9 cellular contexts compared by ENCODE assay signal in genomic region chr13:24264976-24265375, GRCh38. TPM values are rescaled to one million over a fixed set of nuclear protein-coding genes. Genes with fewer than 3 reads are reported as not detected.
DNase-seq lines count a peak whose midpoint lies in the region; ATAC-seq lines count a peak whose summit lies in the region.
"Had no signal": no experiment of that assay in that cellular context is flagged by ENCODE, and none has a peak within 500 bp of the region (broad histone marks: within the 10 kb centered on the region; RNA-seq: fewer than 3 reads in every experiment).

No MANE protein-coding gene starts in this region.

- H3K4me2 ChIP-seq in mesendoderm (ENCODE audit: low read length), result no peak overlapping the region

- peak; percentile 83 for ATAC-seq in GM19023 (IDR thresholded peaks at IDR 0.05; ENCODE audit: unreplicated experiment)

- H4K5ac ChIP-seq in mesendoderm (ENCODE audit: low read length), result no peak overlapping the region

- peak overlapping the region; percentile 98 for H3K27ac Mint-ChIP-seq in activated naive CD8-positive, alpha-beta T cell
- H3K27ac Mint-ChIP-seq: dendritic cell treated with granulocyte-macrophage colony-stimulating factor and Interleukin-4, amounts not matched to agents 40 ng/mL and 50 ng/mL, for 4 days had no signal

- no peak overlapping the region for H3K18ac ChIP-seq in mesendoderm (ENCODE audit: low read length)

- no peaks in the 10 kb centered on the region for H3K9me3 Mint-ChIP-seq in activated naive CD8-positive, alpha-beta T cell (ENCODE audit: low read depth)
- H3K9me3 Mint-ChIP-seq: dendritic cell treated with granulocyte-macrophage colony-stimulating factor and Interleukin-4, amounts not matched to agents 40 ng/mL and 50 ng/mL, for 4 days had no signal

- no peak overlapping the region for H2BK5ac ChIP-seq in mesendoderm (ENCODE audit: low read length)

- H3K9ac ChIP-seq in mesendoderm (ENCODE audit: low read length), result no peak overlapping the region

- no peak overlapping the region for H4K8ac ChIP-seq in mesendoderm (ENCODE audit: low read depth, low read length)

- H3K27ac ChIP-seq in mesendoderm (ENCODE audit: low read depth, low read length), result no peak overlapping the region

- WGBS in mesendoderm (ENCODE audit: extremely low coverage, insufficient coverage, low lambda C conversion rate), result no CpG with 5 or more reads among the region's 8 CpGs

- H3K4me3 Mint-ChIP-seq in activated naive CD8-positive, alpha-beta T cell, result peak overlapping the region; percentile 78
- H3K4me3 Mint-ChIP-seq: dendritic cell treated with granulocyte-macrophage colony-stimulating factor and Interleukin-4, amounts not matched to agents 40 ng/mL and 50 ng/mL, for 4 days had no signal

- H2BK15ac ChIP-seq in mesendoderm (replicated peaks; ENCODE audit: low read depth), result no peak overlapping the region

- H3K27me3 ChIP-seq in mesendoderm (ENCODE audit: insufficient read depth, low read length, poor library complexity) (no peaks in the 10 kb centered on the region), MG63 (no peaks in the 10 kb centered on the region)

- no peak overlapping the region for H3K4ac ChIP-seq in mesendoderm (ENCODE audit: low read depth, low read length)

- H3K4me3 ChIP-seq in mesendoderm (ENCODE audit: low read length), result no peak overlapping the region
- no peak overlapping the region for H3K4me3 ChIP-seq in MG63

- H3K36me3 Mint-ChIP-seq in activated naive CD8-positive, alpha-beta T cell, result peaks cover 13% of the 10 kb centered on the region

- H3K36me3 ChIP-seq in mesendoderm (ENCODE audit: control insufficient read depth, insufficient read depth, low read length) (no peaks in the 10 kb centered on the region), MG63 (no peaks in the 10 kb centered on the region)

- no peak overlapping the region for H3K23ac ChIP-seq in mesendoderm (ENCODE audit: low read length)

- peaks cover 95% of the 10 kb centered on the region for H3K4me1 Mint-ChIP-seq in activated naive CD8-positive, alpha-beta T cell (ENCODE audit: low read depth)

- no peaks in the 10 kb centered on the region for H3K9me3 ChIP-seq in MG63

- H2AK5ac ChIP-seq in mesendoderm (ENCODE audit: low read length), result no peak overlapping the region

- peaks cover 1% of the 10 kb centered on the region for H3K79me2 ChIP-seq in mesendoderm (ENCODE audit: control insufficient read depth, insufficient read depth, low read length)

- no peak overlapping the region for H3K56ac ChIP-seq in mesendoderm (ENCODE audit: low read length)

- no peaks in the 10 kb centered on the region for H3K4me1 ChIP-seq in mesendoderm (ENCODE audit: control insufficient read depth, low read depth, low read length)

- H3K27me3 Mint-ChIP-seq in activated naive CD8-positive, alpha-beta T cell, result no peaks in the 10 kb centered on the region
- H3K27me3 Mint-ChIP-seq: dendritic cell treated with granulocyte-macrophage colony-stimulating factor and Interleukin-4, amounts not matched to agents 40 ng/mL and 50 ng/mL, for 4 days had no signal

- H3K79me1 ChIP-seq in mesendoderm (ENCODE audit: low read length), result no peaks in the 10 kb centered on the region

- H2BK120ac ChIP-seq in mesendoderm (ENCODE audit: low read depth, low read length), result no peak overlapping the region

- peak; percentile 79 for DNase-seq in T-helper 22 cell (ENCODE audit: low read depth)
- DNase-seq in stimulated activated CD4-positive, alpha-beta T cell treated with anti-CD3 and anti-CD28 coated beads, Interleukin-4, amount 100 ng/mL, for 24 hours, result peak; percentile 84
- DNase-seq in foreskin melanocyte, result no peak
- DNase-seq in mesendoderm, result no peak
- DNase-seq in SHP77 (lab: John Stamatoyannopoulos, UW), result no peak
- no peak for DNase-seq in MG63

RNA-seq across cellular contexts. Expression of gene C1QTNF9, which starts 44.4 kb away (rescaled TPM):
- polyA plus RNA-seq in mesendoderm (2013, experiment 1 of 2), result not detected
- polyA plus RNA-seq in mesendoderm (2013, experiment 2 of 2), result 0.03 TPM
- not detected in 2 replicates for total RNA-seq in MG63 (2014; rRNA removed; shearing (Covaris generic); ENCODE audit: low replicate concordance)

Comparison
In these comparisons a context has a peak if more than half of its experiments do, and no peak if none do; other contexts are left out.
1. DNase-seq: peak in T-helper 22 cell (single experiment) and stimulated activated CD4-positive, alpha-beta T cell treated with anti-CD3 and anti-CD28 coated beads, Interleukin-4, amount 100 ng/mL, for 24 hours (single experiment); none in foreskin melanocyte (single experiment), mesendoderm (single experiment), SHP77 (0 of 2) and MG63 (single experiment).